Comparison of ENCODE assay signal across 7 cellular contexts in the genomic region with DNA sequence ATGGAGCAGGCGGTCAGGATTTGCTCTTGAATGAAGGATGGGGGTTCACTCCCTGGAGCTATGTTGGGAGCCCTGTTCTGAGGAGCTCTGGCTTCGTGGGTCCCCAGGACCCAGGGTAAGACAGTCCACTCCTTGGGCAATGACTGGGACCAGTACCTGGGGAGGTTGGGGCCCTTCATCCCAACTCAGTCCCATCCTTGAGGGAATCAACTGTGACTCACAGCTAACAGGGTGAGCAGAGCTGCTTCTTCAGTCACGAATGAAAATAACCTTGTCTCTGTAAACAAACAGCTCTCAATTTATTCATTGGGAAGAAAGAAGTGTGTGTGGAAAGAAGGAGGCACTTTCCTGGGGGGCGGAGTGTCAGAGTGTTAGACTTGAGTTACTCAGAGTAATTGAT.
DNase-seq lines count a peak whose midpoint lies in the region; ATAC-seq, FAIRE-seq and TF ChIP-seq lines count a peak whose summit lies in the region.
"Not testable (repeated sequence)": the region's sequence is repeated elsewhere in the genome, so short reads cannot be mapped to it uniquely, and the experiment has no call there.

No MANE protein-coding gene starts in this region.

- not testable (repeated sequence) for TF ChIP-seq RAD21 in A549 (conservative IDR thresholded peaks at IDR 0.05 in 1 of 2, IDR thresholded peaks at IDR 0.05 in 1 of 2); GM12878 (IDR thresholded peaks at IDR 0.05; ENCODE audit: insufficient read depth, low read depth, low read length)

- POLR2A ChIA-PET in A549 (lab: Yijun Ruan, JAX); GM12878 (lab: Charles Lee): not testable (repeated sequence)

- TF ChIP-seq CTCF in A549 (IDR thresholded peaks at IDR 0.05); GM12878 (IDR thresholded peaks at IDR 0.05 in 2 of 3, conservative IDR thresholded peaks at IDR 0.05 in 1 of 3; ENCODE audit: control insufficient read depth in 2 of 3, extremely low read depth in 1 of 3, insufficient read depth in 1 of 3, low read depth in 3 of 3, low read length in 3 of 3); foreskin keratinocyte (conservative IDR thresholded peaks at IDR 0.05); upper lobe of left lung (IDR thresholded peaks at IDR 0.05): not testable (repeated sequence)

- ATAC-seq in A549 (peak; percentile 53 to 69; a peak in 5 of 6 replicates), foreskin keratinocyte (peak; percentile 28), upper lobe of left lung (ENCODE audit: low FRiP score in 2 of 2) (peak; percentile 11 to 23), aorta (ENCODE audit: low FRiP score) (peak; percentile 23)
- not testable (repeated sequence) for ATAC-seq in GM12878

- not testable (repeated sequence) for H3K4me2 ChIP-seq in A549; GM12878 (ENCODE audit: control insufficient read depth, insufficient read depth)

- CTCF ChIA-PET in A549 (lab: Yijun Ruan, JAX), result interaction anchor here (0.6 kb wide), 1 partner anchor 317 kb away, joined by 3 read pairs; no protein-coding TSS in a partner anchor
- CTCF ChIA-PET in GM12878 (lab: Yijun Ruan, JAX), result not testable (repeated sequence)

- not testable (repeated sequence) for BruUV-seq in GM12878 (replicated peaks; lab: Mats Ljungman, UMichigan)

- FAIRE-seq in A549 (lab: Jason Lieb, UNC), result not testable (repeated sequence)
- peak; percentile 7 for FAIRE-seq in GM12878 (lab: Jason Lieb, UNC)

- not testable (repeated sequence) for TF ChIP-seq EP300 in A549 (IDR thresholded peaks at IDR 0.05); GM12878 (IDR thresholded peaks at IDR 0.05; ENCODE audit: borderline replicate concordance in 1 of 2, control insufficient read depth in 1 of 2, low read depth in 2 of 2, low read length in 2 of 2); upper lobe of left lung (IDR thresholded peaks at IDR 0.05)

- not testable (repeated sequence) for H3K27me3 ChIP-seq in GM12878 (replicated peaks in 1 of 2; ENCODE audit: control insufficient read depth in 2 of 2, insufficient read depth in 2 of 2, low read length in 1 of 2); foreskin keratinocyte; upper lobe of left lung; aorta (ENCODE audit: control insufficient read depth in 1 of 2, insufficient read depth in 2 of 2, low read length in 1 of 2)

- in situ Hi-C loops in Caki2 (cut with HindIII; ENCODE audit: low pct_unique_long_range_greater_than_20kb, low sequenced_read_pairs); GM12878 (cut with MboI): not testable (repeated sequence)

- H4K20me1 ChIP-seq in GM12878 (ENCODE audit: control insufficient read depth, insufficient read depth), result not testable (repeated sequence)

- WGBS in A549 (ENCODE audit: missing lambda C conversion rate), result 15% methylated on average over 4 of the region's 4 CpGs
- WGBS in GM12878 (ENCODE audit: insufficient coverage, insufficient replicate concordance, low lambda C conversion rate, missing lambda C conversion rate), result 35% methylated on average over 4 of the region's 4 CpGs
- WGBS in upper lobe of left lung, 2 donors, result 50 to 60% methylated on average over 4 of the region's 4 CpGs
- WGBS in aorta, 2 donors, result 61 to 70% methylated on average over 3 of the region's 4 CpGs

- H3K36me3 ChIP-seq in GM12878 (ENCODE audit: control insufficient read depth in 2 of 2, insufficient read depth in 2 of 2, low read length in 1 of 2); upper lobe of left lung; aorta (ENCODE audit: control insufficient read depth in 1 of 2, insufficient read depth in 2 of 2, low read length in 1 of 2): not testable (repeated sequence)

- H3K9ac ChIP-seq in GM12878 (ENCODE audit: control insufficient read depth, insufficient read depth, low read length), result not testable (repeated sequence)

- H3K9me3 ChIP-seq in A549; GM12878 (replicated peaks; ENCODE audit: control insufficient read depth, insufficient read depth, low read length); upper lobe of left lung; aorta (ENCODE audit: control insufficient read depth, low read length): not testable (repeated sequence)

- TF ChIP-seq POLR2A in A549 (IDR thresholded peaks at IDR 0.05; ENCODE audit: low read length); GM12878 (IDR thresholded peaks at IDR 0.05; ENCODE audit: low read depth, low read length); upper lobe of left lung (IDR thresholded peaks at IDR 0.05): not testable (repeated sequence)

- not testable (repeated sequence) for H3K79me2 ChIP-seq in GM12878 (ENCODE audit: control insufficient read depth, insufficient read depth, low read length)

- DNase-seq in A549 (ENCODE audit: low read depth in 1 of 2, low spot score in 1 of 2); GM12878 (ENCODE audit: low read depth, low spot score); foreskin keratinocyte; upper lobe of left lung; aorta: not testable (repeated sequence)
- DNase-seq in Caki2 (ENCODE audit: low read depth) (peak; percentile 39), NCI-H2227 treated with DMSO at 0.1 percent for 48 hours (lab: John Stamatoyannopoulos, UW) (peak; percentile 44)

- not testable (repeated sequence) for H3K4me1 ChIP-seq in A549; GM12878 (ENCODE audit: control insufficient read depth, insufficient read depth, low read length); foreskin keratinocyte; upper lobe of left lung; aorta (ENCODE audit: control insufficient read depth in 1 of 2, insufficient read depth in 2 of 2, low read length in 2 of 2)

- intact Hi-C loops in GM12878 (cut with micrococcal nuclease; ENCODE audit: unreplicated experiment); aorta (cut with DNase I): not testable (repeated sequence)

- H3K4me3 ChIP-seq in A549; GM12878; upper lobe of left lung; aorta (ENCODE audit: low read length in 2 of 2): not testable (repeated sequence)

- H3K27ac ChIP-seq in A549; GM12878 (ENCODE audit: control insufficient read depth, insufficient read depth); foreskin keratinocyte; upper lobe of left lung; aorta (ENCODE audit: low read depth in 1 of 2, low read length in 2 of 2): not testable (repeated sequence)

- RAD21 ChIA-PET in GM12878 (lab: Charles Lee; ENCODE audit: unreplicated experiment), result not testable (repeated sequence)

- SMC1A ChIA-PET in GM12878 (lab: Charles Lee; ENCODE audit: uncharacterized antibody, unreplicated experiment), result not testable (repeated sequence)

- not testable (repeated sequence) for H2AFZ ChIP-seq in GM12878 (ENCODE audit: control insufficient read depth, low read depth, low read length)
